Comparison of ENCODE assay signal across 8 cellular contexts in genomic region chr3:139202226-139202958, GRCh38.
DNase-seq lines count a peak whose midpoint lies in the region; ATAC-seq lines count a peak whose summit lies in the region.

No MANE protein-coding gene starts in this region.

- peak; percentile 60 for ATAC-seq in GM21390 (IDR thresholded peaks at IDR 0.05; ENCODE audit: unreplicated experiment)
- ATAC-seq in HG02884 (IDR thresholded peaks at IDR 0.05; ENCODE audit: unreplicated experiment): no peak

- peak; percentile 82 for DNase-seq in DMS53 (lab: John Stamatoyannopoulos, UW)
- DNase-seq in NCI-H524 (lab: John Stamatoyannopoulos, UW): peak; percentile 77 to 92
- peak; percentile 50 for DNase-seq in glomerular visceral epithelial cell (ENCODE audit: extremely low spot score)
- DNase-seq in NCI-H2081 treated with DMSO at 0.1 percent for 48 hours (lab: John Stamatoyannopoulos, UW): no peak
- DNase-seq in stimulated activated CD4-positive, alpha-beta T cell treated with anti-CD3 and anti-CD28 coated beads, Interleukin-1b, Interleukin-23, amount 100 ng/mL, for 48 hours: no peak
- no peak for DNase-seq in AG08395 (ENCODE audit: low spot score)

Comparison
In these comparisons a context has a peak if more than half of its experiments do, and no peak if none do; other contexts are left out.
1. DNase-seq: peak in DMS53 (single experiment), NCI-H524 (2 of 2) and glomerular visceral epithelial cell (single experiment); none in NCI-H2081 treated with DMSO at 0.1 percent for 48 hours (single experiment), stimulated activated CD4-positive, alpha-beta T cell treated with anti-CD3 and anti-CD28 coated beads, Interleukin-1b, Interleukin-23, amount 100 ng/mL, for 48 hours (single experiment) and AG08395 (single experiment).